9 cellular contexts compared by ENCODE assay signal in genomic region chr18:31102020-31102684, GRCh38. TPM values are rescaled to one million over a fixed set of nuclear protein-coding genes. Genes with fewer than 3 reads are reported as not detected.
DNase-seq lines count a peak whose midpoint lies in the region; ATAC-seq, FAIRE-seq and TF ChIP-seq lines count a peak whose summit lies in the region.
"Had no signal": no experiment of that assay in that cellular context is flagged by ENCODE, and none has a peak within 500 bp of the region (broad histone marks: within the 10 kb centered on the region; RNA-seq: fewer than 3 reads in every experiment).

TSS of gene DSC2 (minus strand) at chr18:31102421. CDS start at chr18:31101971, 450 bp downstream.

- H3K27me3 ChIP-seq in bronchial epithelial cell (ENCODE audit: control insufficient read depth, insufficient read depth, low read length) (no peaks in the 10 kb centered on the region), right lobe of liver (no peaks in the 10 kb centered on the region), tibial artery (peaks cover 0 to 39% of the 10 kb centered on the region in 2 donors)

- peak; percentile 41 for DNase-seq in DMS79 treated with DMSO at 0.1 percent for 48 hours (lab: John Stamatoyannopoulos, UW)
- DNase-seq in DMS79 (lab: John Stamatoyannopoulos, UW): no peak
- DNase-seq in bronchial epithelial cell (ENCODE audit: low read depth): peak; percentile 58
- peak; percentile 66 to 72 (median 72) for DNase-seq in right lobe of liver
- peak in 1 of 2 donors; percentile 22 for DNase-seq in tibial artery
- no peak for DNase-seq in GM19238 (ENCODE audit: insufficient read length, low spot score)

- peak; percentile 56 to 75 (median 68) for ATAC-seq in right lobe of liver
- no peak for ATAC-seq in GM21423 (IDR thresholded peaks at IDR 0.05; ENCODE audit: unreplicated experiment)
- ATAC-seq in HG03097 (IDR thresholded peaks at IDR 0.05; ENCODE audit: low FRiP score, unreplicated experiment): no peak

- 3% methylated on average over 31 of the region's 44 CpGs for whole genome bisulfite sequencing in right lobe of liver (ENCODE audit: insufficient coverage, low coverage, low lambda C conversion rate, missing lambda C conversion rate)

- FAIRE-seq in bronchial epithelial cell (lab: Jason Lieb, UNC): no peak
- FAIRE-seq: A204.1 had no signal

- peak within 1 kb of the TSS; percentile 87 for H3K4me3 ChIP-seq in bronchial epithelial cell (ENCODE audit: low read depth, low read length)
- peak within 1 kb of the TSS; percentile 56 to 81 (median 75) for H3K4me3 ChIP-seq in right lobe of liver
- peak within 1 kb of the TSS; percentile 45 to 56 for H3K4me3 ChIP-seq in tibial artery

- TF ChIP-seq POLR2A in right lobe of liver (IDR thresholded peaks at IDR 0.05): peak; percentile 36

- H3K36me3 ChIP-seq in bronchial epithelial cell (ENCODE audit: control insufficient read depth, insufficient read depth, low read length) (no peaks in the 10 kb centered on the region), right lobe of liver (no peaks in the 10 kb centered on the region), tibial artery (no peaks in the 10 kb centered on the region)

- H3K4me1 ChIP-seq in right lobe of liver: peaks cover 0 to 6% (median 0%) of the 10 kb centered on the region in 4 donors
- H3K4me1 ChIP-seq in tibial artery: peaks cover 0 to 16% (median 15%) of the 10 kb centered on the region in 4 donors

- H3K27ac ChIP-seq in right lobe of liver: peak within 1 kb of the TSS; percentile 86 to 92 (median 86)
- H3K27ac ChIP-seq in tibial artery: peak within 1 kb of the TSS; percentile 21 to 42

- intact Hi-C loops in right lobe of liver (cut with DNase I): no loop called here
- intact Hi-C loops in tibial artery (cut with DNase I; ENCODE audit: low total_unique reads): no loop called here

- H3K9me3 ChIP-seq in right lobe of liver (no peaks in the 10 kb centered on the region), tibial artery (no peaks in the 10 kb centered on the region)

- TF ChIP-seq CTCF in bronchial epithelial cell (IDR thresholded peaks at IDR 0.05; ENCODE audit: insufficient read depth, low read length, severe bottlenecking) (no peak), right lobe of liver (IDR thresholded peaks at IDR 0.05) (no peak), tibial artery (IDR thresholded peaks at IDR 0.05) (no peak)

RNA-seq across cellular contexts. Expression of gene DSC2, which starts in this region (rescaled TPM):
- total RNA-seq in bronchial epithelial cell: 49.0 and 111 TPM in 2 replicates
- total RNA-seq in right lobe of liver: 1 to 10 TPM; 4.4 to 9.7 (median 6.6) TPM

Comparison
In these comparisons a context has a peak if more than half of its experiments do, and no peak if none do; other contexts are left out.
1. DNase-seq: peak in DMS79 treated with DMSO at 0.1 percent for 48 hours (single experiment), bronchial epithelial cell (single experiment) and right lobe of liver (3 of 3); none in DMS79 (single experiment) and GM19238 (single experiment).
2. ATAC-seq: peak in right lobe of liver (4 of 4); none in GM21423 (single experiment) and HG03097 (single experiment).
3. Peak in every context shown above with its lines, with median percentiles within 50 percentile points of each other: H3K4me3 ChIP-seq.